ENCODE assay signal across 8 cellular contexts in the genomic region with DNA sequence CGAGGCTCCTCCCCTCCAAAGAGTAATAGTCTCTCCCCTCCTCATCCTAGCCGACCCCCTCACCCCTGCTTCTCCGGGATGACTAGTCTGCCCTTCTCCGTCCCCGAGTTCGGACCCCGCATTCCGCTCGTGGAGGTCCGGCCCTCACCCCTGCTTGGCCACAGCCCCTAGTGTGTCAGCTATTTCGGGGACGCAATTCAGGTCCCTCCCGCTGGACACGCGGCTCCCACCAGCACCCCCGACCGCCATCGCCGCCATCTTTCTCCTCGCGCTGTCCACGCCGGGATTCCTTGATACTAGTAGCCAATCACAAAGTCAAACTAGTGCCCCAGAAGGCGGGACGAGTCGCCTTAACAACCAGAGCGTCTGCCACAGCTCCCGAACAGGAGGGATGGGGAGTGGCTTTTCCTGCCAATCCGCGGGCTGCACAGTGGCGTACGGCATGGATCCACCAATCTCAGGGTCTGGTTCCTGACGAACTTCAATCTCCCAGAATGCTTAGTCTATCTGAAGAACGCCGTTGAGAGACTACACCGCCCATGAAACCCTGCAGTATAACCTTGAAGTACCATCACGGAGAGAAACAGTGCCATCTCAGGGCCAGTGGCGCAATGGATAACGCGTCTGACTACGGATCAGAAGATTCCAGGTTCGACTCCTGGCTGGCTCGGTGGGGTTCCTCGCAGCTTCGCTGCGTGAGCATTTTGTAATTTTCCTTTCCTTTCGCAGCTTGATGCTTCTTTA. TPM values are rescaled to one million over a fixed set of nuclear protein-coding genes. Genes with fewer than 3 reads are reported as not detected.
A peak's percentile ranks its signal among the peaks of the same experiment; 100 is the strongest.
DNase-seq lines count a peak whose midpoint lies in the region; ATAC-seq and TF ChIP-seq lines count a peak whose summit lies in the region.

A gene (minus strand): TSS at position 273 of the 744 bp plus-strand sequence. CDS start 15 bp downstream, at position 258.

- DNase-seq in GM06990 (ENCODE audit: extremely low read depth, insufficient read length) = peak; percentile 94
- DNase-seq in NB4 (ENCODE audit: low read depth) = peak; percentile 99
- peak; percentile 100 for DNase-seq in SK-N-DZ (ENCODE audit: low spot score)
- DNase-seq in activated naive CD4-positive, alpha-beta T cell treated with anti-CD3 and anti-CD28 coated beads for 36 hours = peak; percentile 99
- DNase-seq in substantia nigra (lab: John Stamatoyannopoulos, UW) = peak; percentile 49 to 100 (median 97)

- no peak for TF ChIP-seq CTCF in GM06990 (IDR thresholded peaks at IDR 0.05; ENCODE audit: insufficient read depth, low read length, poor library complexity, severe bottlenecking)
- TF ChIP-seq CTCF in NB4 (IDR thresholded peaks at IDR 0.05; ENCODE audit: low read depth, low read length) = no peak
- TF ChIP-seq CTCF in gastroesophageal sphincter (IDR thresholded peaks at IDR 0.05) = peak in 1 of 4 experiments; percentile 21
- TF ChIP-seq CTCF in neutrophil (IDR thresholded peaks at IDR 0.05) = peak; percentile 55

- H3K4me1 ChIP-seq in gastroesophageal sphincter (peaks cover 3 to 33% (median 9%) of the 10 kb centered on the region in 3 donors), neutrophil (ENCODE audit: control insufficient read depth in 1 of 2, insufficient read depth in 1 of 2, low read depth in 1 of 2, low read length in 1 of 2) (peaks cover 42 to 48% of the 10 kb centered on the region in 2 experiments)

- CTCF ChIA-PET in activated naive CD4-positive, alpha-beta T cell treated with anti-CD3 and anti-CD28 coated beads for 36 hours (lab: Charles Lee) = interaction anchor here (0.5 to 4.8 kb wide), 32 partner anchors 10 to 1593 kb away, joined by 3 to 40 read pairs (median 5); a partner anchor contains a TSS

- peaks cover 7% of the 10 kb centered on the region for H3K36me3 ChIP-seq in GM06990 (ENCODE audit: control insufficient read depth, insufficient read depth, low read length)
- H3K36me3 ChIP-seq in gastroesophageal sphincter = peaks cover 0 to 30% of the 10 kb centered on the region in 2 donors
- H3K36me3 ChIP-seq in neutrophil = peaks cover 11% of the 10 kb centered on the region

- no peaks in the 10 kb centered on the region for H3K9me3 ChIP-seq in gastroesophageal sphincter
- H3K9me3 ChIP-seq in neutrophil = no peaks in the 10 kb centered on the region

- intact Hi-C loops in activated naive CD4-positive, alpha-beta T cell treated with anti-CD3 and anti-CD28 coated beads for 36 hours (cut with micrococcal nuclease) = loop anchor here (1.0 kb wide), 11 partner anchors 10 to 372 kb away; a partner anchor contains a TSS

- WGBS in gastroesophageal sphincter (ENCODE audit: low coverage in 1 of 2), 2 donors = 0% methylated on average over 12 to 19 of the region's 47 CpGs

- H3K27ac Mint-ChIP-seq in activated naive CD4-positive, alpha-beta T cell treated with anti-CD3 and anti-CD28 coated beads for 36 hours = no peak within 1 kb of the TSS

- peaks cover 34% of the 10 kb centered on the region for H3K4me1 Mint-ChIP-seq in activated naive CD4-positive, alpha-beta T cell treated with anti-CD3 and anti-CD28 coated beads for 36 hours (ENCODE audit: low read depth)

- no peaks in the 10 kb centered on the region for H3K27me3 Mint-ChIP-seq in activated naive CD4-positive, alpha-beta T cell treated with anti-CD3 and anti-CD28 coated beads for 36 hours (ENCODE audit: low read depth)

- peak; percentile 83 for TF ChIP-seq POLR2A in NB4 (IDR thresholded peaks at IDR 0.05; ENCODE audit: extremely low read depth, insufficient read length)
- TF ChIP-seq POLR2A in gastroesophageal sphincter (IDR thresholded peaks at IDR 0.05) = peak; percentile 84 to 86

- no peaks in the 10 kb centered on the region for H3K9me3 Mint-ChIP-seq in activated naive CD4-positive, alpha-beta T cell treated with anti-CD3 and anti-CD28 coated beads for 36 hours

- H3K36me3 Mint-ChIP-seq in activated naive CD4-positive, alpha-beta T cell treated with anti-CD3 and anti-CD28 coated beads for 36 hours (ENCODE audit: low read depth) = peaks cover 34% of the 10 kb centered on the region

- H3K4me3 Mint-ChIP-seq in activated naive CD4-positive, alpha-beta T cell treated with anti-CD3 and anti-CD28 coated beads for 36 hours = no peak within 1 kb of the TSS

- no peak for TF ChIP-seq EP300 in gastroesophageal sphincter (IDR thresholded peaks at IDR 0.05)

- H3K4me3 ChIP-seq in GM06990 (replicated peaks; ENCODE audit: low read depth, low read length) (peak within 1 kb of the TSS; percentile 91), NB4 (ENCODE audit: low read depth, low read length) (peak within 1 kb of the TSS; percentile 95), gastroesophageal sphincter (peak within 1 kb of the TSS; percentile 65 to 78), neutrophil (ENCODE audit: low read depth in 1 of 2, low read length in 1 of 2) (peak within 1 kb of the TSS; percentile 71 to 79)

- ATAC-seq in HG02571 (IDR thresholded peaks at IDR 0.05; ENCODE audit: unreplicated experiment) (peak; percentile 94), gastroesophageal sphincter (peak; percentile 99)

- H3K27me3 ChIP-seq in GM06990 (replicated peaks; ENCODE audit: control insufficient read depth, insufficient read depth, low read length) (no peaks in the 10 kb centered on the region), gastroesophageal sphincter (no peaks in the 10 kb centered on the region), neutrophil (no peaks in the 10 kb centered on the region)

- H3K27ac ChIP-seq in gastroesophageal sphincter (peak within 1 kb of the TSS; percentile 88 to 96 (median 91)), neutrophil (peak within 1 kb of the TSS; percentile 83), substantia nigra (ENCODE audit: low read depth, low read length, poor library complexity, severe bottlenecking) (peak within 1 kb of the TSS; percentile 93)

RNA-seq across cellular contexts. Expression of the gene that starts here (rescaled TPM):
- polyA plus RNA-seq in SK-N-DZ (2014; cell fraction: cytosol; rRNA removed) = 93.5 and 106 TPM in 2 replicates
- polyA plus RNA-seq in SK-N-DZ (2014; cell fraction: nucleus; rRNA removed) = 143 and 178 TPM in 2 replicates
- 10 to 100 TPM; 81.0 to 92.8 TPM for total RNA-seq in activated naive CD4-positive, alpha-beta T cell treated with anti-CD3 and anti-CD28 coated beads for 36 hours
- 10 to 100 TPM; 39.7 to 49.2 (median 43.2) TPM for total RNA-seq in gastroesophageal sphincter

Comparison
In these comparisons a context has a peak if more than half of its experiments do, and no peak if none do; other contexts are left out.
1. Peak in every context shown above with its lines: DNase-seq, ATAC-seq, H3K4me3 ChIP-seq and H3K27ac ChIP-seq.